10 cellular contexts compared by ENCODE assay signal in genomic region chr22:20258584-20259335, GRCh38. TPM values are rescaled to one million over a fixed set of nuclear protein-coding genes. Genes with fewer than 3 reads are reported as not detected.
A peak's percentile ranks its signal among the peaks of the same experiment; 100 is the strongest.
DNase-seq lines count a peak whose midpoint lies in the region; ATAC-seq, FAIRE-seq and TF ChIP-seq lines count a peak whose summit lies in the region.
"Had no signal": no experiment of that assay in that cellular context is flagged by ENCODE, and none has a peak within 500 bp of the region (broad histone marks: within the 10 kb centered on the region; RNA-seq: fewer than 3 reads in every experiment).

No MANE protein-coding gene starts in this region.

- H3K36me3 ChIP-seq in BE2C = no peaks in the 10 kb centered on the region
- H3K36me3 ChIP-seq in CD8-positive, alpha-beta memory T cell (ENCODE audit: insufficient read depth, low read length) = no peaks in the 10 kb centered on the region
- H3K36me3 ChIP-seq in small intestine (ENCODE audit: control insufficient read depth in 2 of 2, insufficient read depth in 2 of 2, low read length in 2 of 2) = no peaks in the 10 kb centered on the region
- H3K36me3 ChIP-seq: vagina had no signal

- H3K36me3 Mint-ChIP-seq in CD8-positive, alpha-beta memory T cell = no peaks in the 10 kb centered on the region

- peak overlapping the region in 1 of 8 donors; percentile 29 for H3K27ac Mint-ChIP-seq in CD8-positive, alpha-beta memory T cell

- H3K4me3 ChIP-seq in BE2C (ENCODE audit: low read depth, low read length) (no peak overlapping the region), GM12875 (ENCODE audit: low read depth, low read length) (no peak overlapping the region), small intestine (ENCODE audit: low read depth in 1 of 2, low read length in 2 of 2) (no peak overlapping the region)
- no peak overlapping the region for H3K4me3 ChIP-seq in CD8-positive, alpha-beta memory T cell (ENCODE audit: low read length)
- H3K4me3 ChIP-seq: vagina had no signal

- FAIRE-seq in small intestine (lab: Jason Lieb, UNC) = no peak
- FAIRE-seq: frontal cortex had no signal

- peaks cover 0 to 15% (median 6%) of the 10 kb centered on the region in 3 donors for H3K4me1 Mint-ChIP-seq in CD8-positive, alpha-beta memory T cell

- CTCF ChIA-PET in CD8-positive, alpha-beta memory T cell (lab: Charles Lee) = interaction anchor here (1.6 to 2.8 kb wide), 2 partner anchors 20 to 49 kb away, joined by 4 to 9 read pairs; no protein-coding TSS in a partner anchor

- no peaks in the 10 kb centered on the region for H3K9me3 ChIP-seq in BE2C
- no peaks in the 10 kb centered on the region for H3K9me3 ChIP-seq in CD8-positive, alpha-beta memory T cell (ENCODE audit: low read length)
- H3K9me3 ChIP-seq in small intestine (ENCODE audit: control insufficient read depth, low read depth) = no peaks in the 10 kb centered on the region
- H3K9me3 ChIP-seq: vagina had no signal

- H3K4me3 Mint-ChIP-seq in CD8-positive, alpha-beta memory T cell = no peak overlapping the region

- 85 to 89% (median 87%) methylated on average over 18 of the region's 18 CpGs for WGBS in small intestine, 3 donors

- ATAC-seq in foreskin keratinocyte = no peak
- ATAC-seq in HG03196 (IDR thresholded peaks at IDR 0.05; ENCODE audit: unreplicated experiment) = no peak

- no peaks in the 10 kb centered on the region for H3K9me3 Mint-ChIP-seq in CD8-positive, alpha-beta memory T cell

- H3K27ac ChIP-seq in VCaP = no peak overlapping the region
- H3K27ac ChIP-seq in foreskin keratinocyte = no peak overlapping the region
- H3K27ac ChIP-seq in CD8-positive, alpha-beta memory T cell (ENCODE audit: low read depth, low read length) = no peak overlapping the region
- H3K27ac ChIP-seq in small intestine (ENCODE audit: low read depth in 1 of 2, low read length in 1 of 2) = no peak overlapping the region
- H3K27ac ChIP-seq: vagina had no signal

- H3K27me3 Mint-ChIP-seq in CD8-positive, alpha-beta memory T cell = peaks cover 0 to 2% of the 10 kb centered on the region in 2 donors

- POLR2A ChIA-PET in CD8-positive, alpha-beta memory T cell (lab: Charles Lee) = no interaction called here

- DNase-seq in BE2C (no peak), foreskin keratinocyte (no peak), small intestine (no peak), NCI-H510A treated with DMSO at 0.1 percent for 48 hours (lab: John Stamatoyannopoulos, UW) (no peak)
- no peak for DNase-seq in CD8-positive, alpha-beta memory T cell

- peaks cover 22% of the 10 kb centered on the region for H3K4me1 ChIP-seq in BE2C
- no peaks in the 10 kb centered on the region for H3K4me1 ChIP-seq in foreskin keratinocyte
- H3K4me1 ChIP-seq in CD8-positive, alpha-beta memory T cell (ENCODE audit: insufficient read depth, low read length) = no peaks in the 10 kb centered on the region
- no peaks in the 10 kb centered on the region for H3K4me1 ChIP-seq in small intestine (ENCODE audit: control insufficient read depth in 2 of 2, insufficient read depth in 1 of 2, low read depth in 1 of 2, low read length in 1 of 2)
- H3K4me1 ChIP-seq: vagina had no signal

- TF ChIP-seq CTCF in BE2C (IDR thresholded peaks at IDR 0.05; ENCODE audit: low read depth, low read length) = peak; percentile 43
- TF ChIP-seq CTCF in GM12875 (IDR thresholded peaks at IDR 0.05; ENCODE audit: borderline replicate concordance, insufficient read depth, low read depth, low read length) = peak; percentile 71
- peak; percentile 34; the same call in 1 of the 2 replicates for TF ChIP-seq CTCF in VCaP (conservative IDR thresholded peaks at IDR 0.05)
- TF ChIP-seq CTCF in foreskin keratinocyte (conservative IDR thresholded peaks at IDR 0.05) = peak; percentile 38

- H3K27me3 ChIP-seq in BE2C = no peaks in the 10 kb centered on the region
- no peaks in the 10 kb centered on the region for H3K27me3 ChIP-seq in foreskin keratinocyte
- no peaks in the 10 kb centered on the region for H3K27me3 ChIP-seq in CD8-positive, alpha-beta memory T cell (ENCODE audit: insufficient read depth, low read length, poor library complexity, severe bottlenecking)
- H3K27me3 ChIP-seq in small intestine (ENCODE audit: control insufficient read depth in 2 of 2, insufficient read depth in 2 of 2, low read length in 2 of 2) = no peaks in the 10 kb centered on the region
- H3K27me3 ChIP-seq: vagina had no signal

RNA-seq across cellular contexts. Expression of gene RTN4R, which starts 9.4 kb away (rescaled TPM):
- 68.7 TPM for polyA plus RNA-seq in BE2C (2012; ENCODE audit: insufficient read depth, insufficient read length, low read depth)
- total RNA-seq in foreskin keratinocyte = 19.1 and 19.3 TPM in 2 replicates
- 23.3 and 26.6 TPM in 2 replicates for polyA plus RNA-seq in foreskin keratinocyte
- total RNA-seq in CD8-positive, alpha-beta memory T cell = 1 to 10 TPM; 1.8 to 2.7 TPM
- polyA plus RNA-seq in CD8-positive, alpha-beta memory T cell = 6.0 TPM
- 1 to 10 TPM; 2.9 to 4.4 (median 4.3) TPM for polyA plus RNA-seq in small intestine
